Comparison of ENCODE assay signal across 16 cellular contexts in the genomic region with DNA sequence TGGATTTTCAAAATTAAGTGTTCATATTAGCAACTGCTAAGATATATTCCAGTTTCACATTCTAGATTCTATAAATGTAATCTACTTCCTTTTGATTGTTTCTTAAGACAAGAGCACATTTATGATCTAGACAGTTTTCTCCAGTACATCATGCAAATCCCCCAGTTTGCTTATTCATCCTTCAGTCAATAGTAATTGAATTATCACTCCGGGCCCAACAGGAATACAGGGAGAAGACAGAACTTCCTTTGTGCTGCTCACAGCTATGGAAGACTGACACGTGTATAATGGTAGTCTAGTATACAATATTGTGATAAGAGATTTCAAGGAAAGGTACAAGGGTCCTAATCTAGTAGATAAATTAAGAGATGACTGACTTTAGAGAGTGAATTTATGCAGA. TPM values are rescaled to one million over a fixed set of nuclear protein-coding genes. Genes with fewer than 3 reads are reported as not detected.
DNase-seq lines count a peak whose midpoint lies in the region; ATAC-seq, FAIRE-seq and TF ChIP-seq lines count a peak whose summit lies in the region.
"Had no signal": no experiment of that assay in that cellular context is flagged by ENCODE, and none has a peak within 500 bp of the region (broad histone marks: within the 10 kb centered on the region; RNA-seq: fewer than 3 reads in every experiment).

No MANE protein-coding gene starts in this region.

- H3K27me3 Mint-ChIP-seq in progenitor cell of endocrine pancreas = no peaks in the 10 kb centered on the region

- H3K36me3 Mint-ChIP-seq in progenitor cell of endocrine pancreas (ENCODE audit: insufficient read depth) = no peaks in the 10 kb centered on the region
- H3K36me3 Mint-ChIP-seq: CD4-positive, alpha-beta memory T cell had no signal

- no peak for ATAC-seq in GM18498 (IDR thresholded peaks at IDR 0.05; ENCODE audit: unreplicated experiment)
- ATAC-seq: GM12878, HepG2 had no signal

- in situ Hi-C loops in SK-MEL-5 (cut with HindIII; ENCODE audit: low pct_unique_long_range_greater_than_20kb, low sequenced_read_pairs) = no loop called here

- H3K27ac Mint-ChIP-seq in progenitor cell of endocrine pancreas = peak overlapping the region; percentile 49
- H3K27ac Mint-ChIP-seq: CD4-positive, alpha-beta memory T cell had no signal

- no peak overlapping the region for H3K4me3 Mint-ChIP-seq in progenitor cell of endocrine pancreas (ENCODE audit: low read depth)
- H3K4me3 Mint-ChIP-seq: CD4-positive, alpha-beta memory T cell had no signal

- peaks cover 9% of the 10 kb centered on the region for H3K4me1 Mint-ChIP-seq in progenitor cell of endocrine pancreas (ENCODE audit: low read depth)
- H3K4me1 Mint-ChIP-seq: CD4-positive, alpha-beta memory T cell had no signal

- no peak for DNase-seq in D721Med (ENCODE audit: insufficient read length, low spot score)
- DNase-seq in NCI-H526 (lab: John Stamatoyannopoulos, UW) = peak; percentile 98 to 99
- DNase-seq in SK-MEL-5 (ENCODE audit: low read depth, low spot score) = peak; percentile 52
- DNase-seq in progenitor cell of endocrine pancreas (ENCODE audit: low spot score, unreplicated experiment) = no peak
- DNase-seq in DMS79 (lab: John Stamatoyannopoulos, UW) = no peak
- no peak for DNase-seq in GDM1 (lab: John Stamatoyannopoulos, UW)
- DNase-seq in NCI-H2196 treated with DMSO at 0.1 percent for 48 hours (lab: John Stamatoyannopoulos, UW; ENCODE audit: unreplicated experiment) = no peak
- DNase-seq: BE2C; CD4-positive, alpha-beta memory T cell; COR-L47 had no signal

- FAIRE-seq in D721Med (lab: Jason Lieb, UNC) = peak; percentile 73
- FAIRE-seq: A204.1, GM12878, H1, HepG2, HTR-8/SVneo had no signal

- H3K9me3 Mint-ChIP-seq in progenitor cell of endocrine pancreas (ENCODE audit: low read depth) = peaks cover 5% of the 10 kb centered on the region

- TF ChIP-seq CTCF in D721Med (IDR thresholded peaks at IDR 0.05; ENCODE audit: insufficient read depth, missing control alignments) (no peak), progenitor cell of endocrine pancreas (IDR thresholded peaks at IDR 0.05; ENCODE audit: unreplicated experiment) (no peak)

RNA-seq across cellular contexts. Expression of a gene that starts 14.5 kb away (rescaled TPM):
- 35.7 TPM in 2 replicates for total RNA-seq in SK-MEL-5 (2014; rRNA removed; shearing (Covaris generic))
- polyA plus RNA-seq in SK-MEL-5 (2015; cell fraction: cytosol; rRNA removed) = 14.4 and 18.9 TPM in 2 replicates
- polyA plus RNA-seq in SK-MEL-5 (2015; cell fraction: nucleus; rRNA removed) = 10.3 and 16.6 TPM in 2 replicates
- total RNA-seq in progenitor cell of endocrine pancreas = 0.72 and 1.00 TPM in 2 replicates
- total RNA-seq: HepG2 had no signal
- polyA plus RNA-seq: CD4-positive, alpha-beta memory T cell; HepG2 had no signal

Comparison
In these comparisons a context has a peak if more than half of its experiments do, and no peak if none do; other contexts are left out.
1. DNase-seq: peak in NCI-H526 (2 of 2) and SK-MEL-5 (single experiment); none in D721Med (single experiment), progenitor cell of endocrine pancreas (single experiment), DMS79 (single experiment), GDM1 (single experiment) and NCI-H2196 treated with DMSO at 0.1 percent for 48 hours (single experiment).
2. RNA of a gene that starts 14.5 kb away (total RNA-seq): 35.7 TPM in SK-MEL-5; 0.72 to 1.00 TPM in progenitor cell of endocrine pancreas; every median in the first group is over 10 times any median in the second.